In genomic region chr11:17014321-17014773, GRCh38 we compare ENCODE assay signal across 8 cellular contexts. TPM values are rescaled to one million over a fixed set of nuclear protein-coding genes. Genes with fewer than 3 reads are reported as not detected.
DNase-seq lines count a peak whose midpoint lies in the region; ATAC-seq and TF ChIP-seq lines count a peak whose summit lies in the region.

A gene with protein sequence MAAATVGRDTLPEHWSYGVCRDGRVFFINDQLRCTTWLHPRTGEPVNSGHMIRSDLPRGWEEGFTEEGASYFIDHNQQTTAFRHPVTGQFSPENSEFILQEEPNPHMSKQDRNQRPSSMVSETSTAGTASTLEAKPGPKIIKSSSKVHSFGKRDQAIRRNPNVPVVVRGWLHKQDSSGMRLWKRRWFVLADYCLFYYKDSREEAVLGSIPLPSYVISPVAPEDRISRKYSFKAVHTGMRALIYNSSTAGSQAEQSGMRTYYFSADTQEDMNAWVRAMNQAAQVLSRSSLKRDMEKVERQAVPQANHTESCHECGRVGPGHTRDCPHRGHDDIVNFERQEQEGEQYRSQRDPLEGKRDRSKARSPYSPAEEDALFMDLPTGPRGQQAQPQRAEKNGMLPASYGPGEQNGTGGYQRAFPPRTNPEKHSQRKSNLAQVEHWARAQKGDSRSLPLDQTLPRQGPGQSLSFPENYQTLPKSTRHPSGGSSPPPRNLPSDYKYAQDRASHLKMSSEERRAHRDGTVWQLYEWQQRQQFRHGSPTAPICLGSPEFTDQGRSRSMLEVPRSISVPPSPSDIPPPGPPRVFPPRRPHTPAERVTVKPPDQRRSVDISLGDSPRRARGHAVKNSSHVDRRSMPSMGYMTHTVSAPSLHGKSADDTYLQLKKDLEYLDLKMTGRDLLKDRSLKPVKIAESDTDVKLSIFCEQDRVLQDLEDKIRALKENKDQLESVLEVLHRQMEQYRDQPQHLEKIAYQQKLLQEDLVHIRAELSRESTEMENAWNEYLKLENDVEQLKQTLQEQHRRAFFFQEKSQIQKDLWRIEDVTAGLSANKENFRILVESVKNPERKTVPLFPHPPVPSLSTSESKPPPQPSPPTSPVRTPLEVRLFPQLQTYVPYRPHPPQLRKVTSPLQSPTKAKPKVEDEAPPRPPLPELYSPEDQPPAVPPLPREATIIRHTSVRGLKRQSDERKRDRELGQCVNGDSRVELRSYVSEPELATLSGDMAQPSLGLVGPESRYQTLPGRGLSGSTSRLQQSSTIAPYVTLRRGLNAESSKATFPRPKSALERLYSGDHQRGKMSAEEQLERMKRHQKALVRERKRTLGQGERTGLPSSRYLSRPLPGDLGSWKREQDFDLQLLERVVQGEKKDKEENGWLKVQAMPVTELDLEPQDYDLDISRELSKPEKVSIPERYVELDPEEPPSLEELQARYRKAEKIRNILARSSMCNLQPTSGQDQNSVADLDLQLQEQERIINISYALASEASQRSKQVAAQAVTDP (minus strand): TSS chr11:17014414. CDS start chr11:17014401, 13 bp downstream.

- no peaks in the 10 kb centered on the region for H3K9me3 Mint-ChIP-seq in stimulated activated effector memory CD8-positive, alpha-beta T cell treated with anti-CD3 and anti-CD28 coated beads, Interleukin-12 subunit alpha, Interleukin-12 subunit beta, amount 100 ng/mL, for 72 hours

- intact Hi-C loops in ascending aorta (cut with DNase I), result loop anchor here (2.0 kb wide), 1 partner anchor 62 kb away; the partner anchor contains the start of gene RPS13

- H3K27ac Mint-ChIP-seq in stimulated activated effector memory CD8-positive, alpha-beta T cell treated with anti-CD3 and anti-CD28 coated beads, Interleukin-12 subunit alpha, Interleukin-12 subunit beta, amount 100 ng/mL, for 72 hours, result peak within 1 kb of the TSS; percentile 67

- H3K4me3 Mint-ChIP-seq in stimulated activated effector memory CD8-positive, alpha-beta T cell treated with anti-CD3 and anti-CD28 coated beads, Interleukin-12 subunit alpha, Interleukin-12 subunit beta, amount 100 ng/mL, for 72 hours, result peak within 1 kb of the TSS; percentile 82

- no peak for TF ChIP-seq CTCF in ascending aorta (IDR thresholded peaks at IDR 0.05)

- no peak for DNase-seq in Caki2 (ENCODE audit: low read depth)
- DNase-seq in HuH-7.5 (ENCODE audit: low spot score), result peak; percentile 31
- DNase-seq in ascending aorta (ENCODE audit: low spot score in 2 of 2), result no peak
- peak; percentile 58 for DNase-seq in iPS-NIHi7 (ENCODE audit: extremely low spot score)
- no peak for DNase-seq in stimulated activated effector memory CD8-positive, alpha-beta T cell treated with anti-CD3 and anti-CD28 coated beads, Interleukin-12 subunit alpha, Interleukin-12 subunit beta, amount 100 ng/mL, for 72 hours (ENCODE audit: low spot score in 2 of 2)
- DNase-seq in Ammon's horn (ENCODE audit: low spot score), result no peak
- DNase-seq in cortex of kidney (lab: John Stamatoyannopoulos, UW), result no peak
- DNase-seq in KG1 (lab: John Stamatoyannopoulos, UW), result no peak

- no peaks in the 10 kb centered on the region for H3K27me3 ChIP-seq in ascending aorta

- H3K27ac ChIP-seq in ascending aorta, result peak within 1 kb of the TSS; percentile 10 to 52

- H3K4me1 Mint-ChIP-seq in stimulated activated effector memory CD8-positive, alpha-beta T cell treated with anti-CD3 and anti-CD28 coated beads, Interleukin-12 subunit alpha, Interleukin-12 subunit beta, amount 100 ng/mL, for 72 hours, result peaks cover 9% of the 10 kb centered on the region

- ATAC-seq in stimulated activated effector memory CD8-positive, alpha-beta T cell treated with anti-CD3 and anti-CD28 coated beads, Interleukin-12 subunit alpha, Interleukin-12 subunit beta, amount 100 ng/mL, for 72 hours, result peak; percentile 45

- H3K4me1 ChIP-seq in ascending aorta, result peaks cover 0 to 3% of the 10 kb centered on the region in 2 donors

- in situ Hi-C loops in Caki2 (cut with HindIII; ENCODE audit: low pct_unique_long_range_greater_than_20kb, low sequenced_read_pairs), result no loop called here

- H3K36me3 ChIP-seq in ascending aorta, result no peaks in the 10 kb centered on the region

- H3K9me3 ChIP-seq in ascending aorta, result no peaks in the 10 kb centered on the region

- peaks cover 8% of the 10 kb centered on the region for H3K36me3 Mint-ChIP-seq in stimulated activated effector memory CD8-positive, alpha-beta T cell treated with anti-CD3 and anti-CD28 coated beads, Interleukin-12 subunit alpha, Interleukin-12 subunit beta, amount 100 ng/mL, for 72 hours

- peak within 1 kb of the TSS; percentile 70 to 98 for H3K4me3 ChIP-seq in ascending aorta

RNA-seq across cellular contexts. Expression of the gene that starts here (rescaled TPM):
- total RNA-seq in Caki2 (2014; rRNA removed; shearing (Covaris generic); ENCODE audit: low replicate concordance), result 20.2 and 41.0 TPM in 2 replicates
- 9.5 TPM for total RNA-seq in ascending aorta

Comparison
In these comparisons a context has a peak if more than half of its experiments do, and no peak if none do; other contexts are left out.
1. DNase-seq: peak in HuH-7.5 (single experiment) and iPS-NIHi7 (single experiment); none in Caki2 (single experiment), ascending aorta (0 of 2), stimulated activated effector memory CD8-positive, alpha-beta T cell treated with anti-CD3 and anti-CD28 coated beads, Interleukin-12 subunit alpha, Interleukin-12 subunit beta, amount 100 ng/mL, for 72 hours (0 of 2), Ammon's horn (single experiment), cortex of kidney (single experiment) and KG1 (single experiment).